Comparison of ENCODE assay signal across 13 cellular contexts in genomic region chr2:45259144-45259543, GRCh38.
DNase-seq lines count a peak whose midpoint lies in the region; ATAC-seq and TF ChIP-seq lines count a peak whose summit lies in the region.
"Had no signal": no experiment of that assay in that cellular context is flagged by ENCODE, and none has a peak within 500 bp of the region (broad histone marks: within the 10 kb centered on the region; RNA-seq: fewer than 3 reads in every experiment).

No MANE protein-coding gene starts in this region.

- peaks cover 3% of the 10 kb centered on the region for H3K36me3 Mint-ChIP-seq in endothelial cell (ENCODE audit: low read depth, unreplicated experiment)

- H3K36me3 ChIP-seq in MM.1S (replicated peaks; ENCODE audit: insufficient read depth, low read length) = no peaks in the 10 kb centered on the region
- no peaks in the 10 kb centered on the region for H3K36me3 ChIP-seq in stomach smooth muscle (ENCODE audit: control insufficient read depth in 2 of 2, insufficient read depth in 2 of 2, low read length in 2 of 2)
- H3K36me3 ChIP-seq: SJSA1, WERI-Rb-1 had no signal

- TF ChIP-seq CTCF in MM.1S (IDR thresholded peaks at IDR 0.05; ENCODE audit: low read length) (no peak), endothelial cell (IDR thresholded peaks at IDR 0.05; ENCODE audit: unreplicated experiment) (no peak)

- H3K4me2 ChIP-seq in MM.1S (ENCODE audit: low read depth, low read length) = no peak overlapping the region
- H3K4me2 ChIP-seq: hepatocyte had no signal

- no peaks in the 10 kb centered on the region for H3K79me2 ChIP-seq in MM.1S (ENCODE audit: low read length)
- H3K79me2 ChIP-seq: hepatocyte had no signal

- no peak for DNase-seq in MM.1S
- peak; percentile 92 for DNase-seq in NCI-H510A (lab: John Stamatoyannopoulos, UW)
- no peak for DNase-seq in endothelial cell (ENCODE audit: low spot score)
- no peak for DNase-seq in cerebellum (ENCODE audit: low spot score)
- no peak for DNase-seq in putamen (ENCODE audit: low spot score)
- DNase-seq: activated T-cell treated with anti-CD3 and anti-CD28 coated beads, Interleukin-2, amount 50 U/mL, for 1 hour; HCEC 1CT; mammary epithelial cell; WERI-Rb-1 had no signal

- no peaks in the 10 kb centered on the region for H3K9me3 Mint-ChIP-seq in endothelial cell (ENCODE audit: unreplicated experiment)

- no peak overlapping the region for H3K27ac Mint-ChIP-seq in endothelial cell (ENCODE audit: unreplicated experiment)

- H3K4me3 Mint-ChIP-seq in endothelial cell (ENCODE audit: unreplicated experiment) = peak overlapping the region; percentile 7

- no peak overlapping the region for H3K4me3 ChIP-seq in MM.1S (ENCODE audit: low read length)
- H3K4me3 ChIP-seq in stomach smooth muscle (ENCODE audit: low read length in 2 of 2) = no peak overlapping the region
- H3K4me3 ChIP-seq: hepatocyte, SJSA1 had no signal

- H3K27ac ChIP-seq in MM.1S (ENCODE audit: low read length) (no peak overlapping the region), stomach smooth muscle (ENCODE audit: low read length) (peak overlapping the region; percentile 24)
- H3K27ac ChIP-seq: hepatocyte, SJSA1, WERI-Rb-1 had no signal

- H3K9me3 ChIP-seq in MM.1S (replicated peaks; ENCODE audit: insufficient read depth, low read length) (no peaks in the 10 kb centered on the region), stomach smooth muscle (ENCODE audit: control insufficient read depth in 2 of 2, low read length in 2 of 2) (no peaks in the 10 kb centered on the region)
- H3K9me3 ChIP-seq: SJSA1 had no signal

- H3K9me2 ChIP-seq in MM.1S (replicated peaks; ENCODE audit: insufficient read depth, low read length) = no peaks in the 10 kb centered on the region

- H3K27me3 Mint-ChIP-seq in endothelial cell (ENCODE audit: unreplicated experiment) = peaks cover 12% of the 10 kb centered on the region

- no peaks in the 10 kb centered on the region for H3F3A ChIP-seq in MM.1S (ENCODE audit: insufficient read depth, low read length)

- H3K27me3 ChIP-seq in MM.1S (replicated peaks; ENCODE audit: insufficient read depth, low read length) (no peaks in the 10 kb centered on the region), stomach smooth muscle (ENCODE audit: control insufficient read depth in 1 of 2, insufficient read depth in 2 of 2, low read length in 2 of 2) (no peaks in the 10 kb centered on the region)
- H3K27me3 ChIP-seq: SJSA1 had no signal

- no peaks in the 10 kb centered on the region for H4K20me1 ChIP-seq in MM.1S (ENCODE audit: insufficient read depth, low read length)

- H3K4me1 Mint-ChIP-seq in endothelial cell (ENCODE audit: unreplicated experiment) = peaks cover 65% of the 10 kb centered on the region

- H3K9ac ChIP-seq in MM.1S (ENCODE audit: low read length) = no peak overlapping the region
- no peak overlapping the region for H3K9ac ChIP-seq in stomach smooth muscle (ENCODE audit: low read length in 2 of 2)

- H3K4me1 ChIP-seq in MM.1S (ENCODE audit: low read length) (no peaks in the 10 kb centered on the region), stomach smooth muscle (ENCODE audit: control insufficient read depth, insufficient read depth, low read length) (peaks cover 31% of the 10 kb centered on the region)

- no peak for ATAC-seq in GM21360 (IDR thresholded peaks at IDR 0.05; ENCODE audit: unreplicated experiment)

- H2AFZ ChIP-seq in MM.1S (ENCODE audit: low read length) = 0 out of 2 replicates have a peak overlapping the region, but pooled peaks have one; percentile 16
- H2AFZ ChIP-seq: hepatocyte had no signal
